23 cellular contexts compared by ENCODE assay signal in the genomic region with DNA sequence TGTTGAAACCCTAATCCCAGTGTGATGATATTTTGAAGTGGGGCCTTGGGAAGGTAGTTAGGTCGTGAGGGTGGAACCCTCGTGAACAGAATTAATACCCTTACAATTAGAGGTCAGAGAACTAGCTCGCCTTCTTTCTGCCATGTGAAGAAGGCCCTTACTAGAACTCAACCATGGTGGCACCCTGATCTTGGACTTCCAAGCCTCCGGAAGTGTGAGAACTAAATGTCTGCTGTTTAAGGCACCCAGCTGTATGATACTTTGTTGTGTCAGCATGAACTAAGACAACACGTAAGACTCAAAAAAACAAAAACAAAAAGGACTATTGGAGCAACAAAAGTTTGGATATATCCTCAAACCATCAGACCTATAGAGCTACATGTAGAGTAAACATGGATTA. TPM values are rescaled to one million over a fixed set of nuclear protein-coding genes. Genes with fewer than 3 reads are reported as not detected.
A peak's percentile ranks its signal among the peaks of the same experiment; 100 is the strongest.
DNase-seq lines count a peak whose midpoint lies in the region; ATAC-seq and TF ChIP-seq lines count a peak whose summit lies in the region.
"Had no signal": no experiment of that assay in that cellular context is flagged by ENCODE, and none has a peak within 500 bp of the region (broad histone marks: within the 10 kb centered on the region; RNA-seq: fewer than 3 reads in every experiment).

No MANE protein-coding gene starts in this region.

- H3K9me3 Mint-ChIP-seq in activated CD4-positive, alpha-beta T cell treated with anti-CD3 and anti-CD28 coated beads for 36 hours (ENCODE audit: low read depth): no peaks in the 10 kb centered on the region
- no peaks in the 10 kb centered on the region for H3K9me3 Mint-ChIP-seq in CD4-positive, alpha-beta T cell
- no peaks in the 10 kb centered on the region for H3K9me3 Mint-ChIP-seq in T-cell
- no peaks in the 10 kb centered on the region for H3K9me3 Mint-ChIP-seq in memory B cell
- H3K9me3 Mint-ChIP-seq in effector memory CD8-positive, alpha-beta T cell: no peaks in the 10 kb centered on the region
- H3K9me3 Mint-ChIP-seq: CD8-positive, alpha-beta T cell had no signal

- intact Hi-C loops in activated CD4-positive, alpha-beta T cell treated with anti-CD3 and anti-CD28 coated beads for 36 hours (cut with DNase I, micrococcal nuclease): no loop called here
- intact Hi-C loops in CD4-positive, alpha-beta T cell (cut with DNase I, micrococcal nuclease): no loop called here

- no peak overlapping the region for H3K4me3 Mint-ChIP-seq in activated CD4-positive, alpha-beta T cell treated with anti-CD3 and anti-CD28 coated beads for 36 hours
- no peak overlapping the region for H3K4me3 Mint-ChIP-seq in CD4-positive, alpha-beta T cell
- H3K4me3 Mint-ChIP-seq in T-cell (no peak overlapping the region), memory B cell (no peak overlapping the region)
- H3K4me3 Mint-ChIP-seq in effector memory CD8-positive, alpha-beta T cell: no peak overlapping the region
- H3K4me3 Mint-ChIP-seq: CD8-positive, alpha-beta T cell had no signal

- H3K27ac ChIP-seq in CD4-positive, alpha-beta T cell (ENCODE audit: low read depth, low read length): no peak overlapping the region
- H3K27ac ChIP-seq: 22Rv1, BLaER1 had no signal

- no peaks in the 10 kb centered on the region for H3K27me3 Mint-ChIP-seq in activated CD4-positive, alpha-beta T cell treated with anti-CD3 and anti-CD28 coated beads for 36 hours
- H3K27me3 Mint-ChIP-seq in CD4-positive, alpha-beta T cell: no peaks in the 10 kb centered on the region
- H3K27me3 Mint-ChIP-seq in T-cell (no peaks in the 10 kb centered on the region), memory B cell (no peaks in the 10 kb centered on the region)
- H3K27me3 Mint-ChIP-seq in effector memory CD8-positive, alpha-beta T cell: no peaks in the 10 kb centered on the region

- H3K36me3 Mint-ChIP-seq in activated CD4-positive, alpha-beta T cell treated with anti-CD3 and anti-CD28 coated beads for 36 hours (ENCODE audit: low read depth): peaks cover 42% of the 10 kb centered on the region
- H3K36me3 Mint-ChIP-seq in CD4-positive, alpha-beta T cell (ENCODE audit: low read depth): peaks cover 85% of the 10 kb centered on the region
- H3K36me3 Mint-ChIP-seq in T-cell (peaks cover 45% of the 10 kb centered on the region), memory B cell (peaks cover 12% of the 10 kb centered on the region)
- H3K36me3 Mint-ChIP-seq in effector memory CD8-positive, alpha-beta T cell (ENCODE audit: insufficient read depth): peaks cover 60% of the 10 kb centered on the region

- H3K4me1 Mint-ChIP-seq in activated CD4-positive, alpha-beta T cell treated with anti-CD3 and anti-CD28 coated beads for 36 hours: peaks cover 55% of the 10 kb centered on the region
- peaks cover 69% of the 10 kb centered on the region for H3K4me1 Mint-ChIP-seq in CD4-positive, alpha-beta T cell (ENCODE audit: low read depth)
- H3K4me1 Mint-ChIP-seq in T-cell: peaks cover 67 to 79% (median 70%) of the 10 kb centered on the region in 3 donors
- peaks cover 12% of the 10 kb centered on the region for H3K4me1 Mint-ChIP-seq in memory B cell
- H3K4me1 Mint-ChIP-seq in effector memory CD8-positive, alpha-beta T cell (ENCODE audit: low read depth in 2 of 2): peaks cover 16 to 34% of the 10 kb centered on the region in 2 donors

- POLR2A ChIA-PET in activated CD4-positive, alpha-beta T cell treated with anti-CD3 and anti-CD28 coated beads for 36 hours (lab: Charles Lee): no interaction called here
- POLR2A ChIA-PET in CD4-positive, alpha-beta T cell (lab: Charles Lee): interaction anchor here (0.9 to 1.4 kb wide), 3 partner anchors 8 to 51 kb away, joined by 3 to 9 read pairs (median 4); no protein-coding TSS in a partner anchor
- POLR2A ChIA-PET in T-cell (lab: Charles Lee): interaction anchor here in 1 of 2 donors (0.6 kb wide), 1 partner anchor 51 kb away, joined by 3 read pairs; no protein-coding TSS in a partner anchor

- no peaks in the 10 kb centered on the region for H3K27me3 ChIP-seq in CD4-positive, alpha-beta T cell (ENCODE audit: control insufficient read depth, insufficient read depth, low read length)
- H3K27me3 ChIP-seq: BLaER1 had no signal

- TF ChIP-seq CTCF in CD4-positive, alpha-beta T cell (IDR thresholded peaks at IDR 0.05): no peak

- DNase-seq in activated CD4-positive, alpha-beta T cell treated with anti-CD3 and anti-CD28 coated beads for 36 hours: no peak
- DNase-seq in activated CD4-positive, alpha-beta T cell treated with anti-CD3 and anti-CD28 coated beads for 4 hours: no peak
- DNase-seq in CD4-positive, alpha-beta T cell: no peak
- DNase-seq in T-cell (no peak), memory B cell (ENCODE audit: low spot score in 2 of 2) (no peak), DMS79 (lab: John Stamatoyannopoulos, UW) (no peak), DMS114 treated with DMSO at 0.1 percent for 48 hours (lab: John Stamatoyannopoulos, UW; ENCODE audit: unreplicated experiment) (no peak)
- DNase-seq in effector memory CD8-positive, alpha-beta T cell: no peak
- DNase-seq: ACHN; Calu3; CD8-positive, alpha-beta T cell; DMS53; EL; GF-D8; Kasumi-1; NCI-H1694; NCI-H2081; NCI-H2171; NCI-H345; NCI-H524 treated with DMSO at 0.1 percent for 48 hours had no signal

- H3K27ac Mint-ChIP-seq in activated CD4-positive, alpha-beta T cell treated with anti-CD3 and anti-CD28 coated beads for 36 hours: peak overlapping the region; percentile 21
- peak overlapping the region; percentile 55 for H3K27ac Mint-ChIP-seq in CD4-positive, alpha-beta T cell
- H3K27ac Mint-ChIP-seq in T-cell: peak overlapping the region; percentile 61 to 81
- peak overlapping the region; percentile 50 for H3K27ac Mint-ChIP-seq in memory B cell
- no peak overlapping the region for H3K27ac Mint-ChIP-seq in effector memory CD8-positive, alpha-beta T cell
- H3K27ac Mint-ChIP-seq: CD8-positive, alpha-beta T cell had no signal

- CTCF ChIA-PET in activated CD4-positive, alpha-beta T cell treated with anti-CD3 and anti-CD28 coated beads for 36 hours (lab: Charles Lee): interaction anchor here (1.0 to 3.9 kb wide), 4 partner anchors 8 to 58 kb away, joined by 3 to 25 read pairs (median 10); no protein-coding TSS in a partner anchor
- CTCF ChIA-PET in CD4-positive, alpha-beta T cell (lab: Charles Lee): interaction anchor here (0.8 to 1.3 kb wide), 3 partner anchors 9 to 108 kb away, joined by 3 read pairs; no protein-coding TSS in a partner anchor
- CTCF ChIA-PET in T-cell (lab: Charles Lee): interaction anchor here (0.5 to 4.3 kb wide), 3 partner anchors 10 to 144 kb away, joined by 4 to 26 read pairs (median 6); no protein-coding TSS in a partner anchor

- H3K9me3 ChIP-seq in CD4-positive, alpha-beta T cell (ENCODE audit: control insufficient read depth, low read length): no peaks in the 10 kb centered on the region
- H3K9me3 ChIP-seq: BLaER1 had no signal

- no peak for ATAC-seq in activated CD4-positive, alpha-beta T cell treated with anti-CD3 and anti-CD28 coated beads for 36 hours
- no peak for ATAC-seq in CD4-positive, alpha-beta T cell (ENCODE audit: poor library complexity)
- ATAC-seq in T-cell (replicated peaks in 1 of 4) (no peak), memory B cell (ENCODE audit: low read depth) (no peak)
- ATAC-seq in effector memory CD8-positive, alpha-beta T cell (replicated peaks): no peak
- ATAC-seq: CD8-positive, alpha-beta T cell; Right ventricle myocardium inferior had no signal

RNA-seq across cellular contexts. Expression of gene TMEM123, which starts 52.0 kb away (rescaled TPM):
- total RNA-seq in activated CD4-positive, alpha-beta T cell treated with anti-CD3 and anti-CD28 coated beads for 36 hours: 100 to 1,000 TPM; 179 to 392 TPM
- total RNA-seq in CD4-positive, alpha-beta T cell: 100 to 1,000 TPM; 288 to 307 TPM
- 100 to 1,000 TPM; 361 to 469 (median 428) TPM for total RNA-seq in T-cell

RNA-seq across cellular contexts. Expression of gene BIRC2, which starts 53.6 kb away (rescaled TPM):
- total RNA-seq in activated CD4-positive, alpha-beta T cell treated with anti-CD3 and anti-CD28 coated beads for 36 hours: 10 to 100 TPM; 33.0 to 48.8 TPM
- total RNA-seq in CD4-positive, alpha-beta T cell: 100 to 1,000 TPM; 107 to 109 TPM
- 100 to 1,000 TPM in 1 of 5 donors, 10 to 100 TPM in 4; 53.3 to 100 (median 60.8) TPM for total RNA-seq in T-cell

Comparison
In these comparisons a context has a peak if more than half of its experiments do, and no peak if none do; other contexts are left out.
1. H3K27ac Mint-ChIP-seq: peak in activated CD4-positive, alpha-beta T cell treated with anti-CD3 and anti-CD28 coated beads for 36 hours (single experiment), CD4-positive, alpha-beta T cell (single experiment), T-cell (2 of 2) and memory B cell (single experiment); none in effector memory CD8-positive, alpha-beta T cell (0 of 2).